In genomic region chr2:202035089-202035940, GRCh38 we compare ENCODE assay signal across 8 cellular contexts. TPM values are rescaled to one million over a fixed set of nuclear protein-coding genes. Genes with fewer than 3 reads are reported as not detected.
DNase-seq lines count a peak whose midpoint lies in the region; ATAC-seq and TF ChIP-seq lines count a peak whose summit lies in the region.

No MANE protein-coding gene starts in this region.

- DNase-seq in NCI-H1092 treated with DMSO at 0.1 percent for 48 hours (lab: John Stamatoyannopoulos, UW): peak; percentile 6
- no peak for DNase-seq in NCI-H1092 (lab: John Stamatoyannopoulos, UW)
- peak; percentile 18 for DNase-seq in activated CD8-positive, alpha-beta memory T cell treated with anti-CD3 and anti-CD28 coated beads, Interleukin-2, amount 50 U/mL, for 4 hours
- peak; percentile 75 to 88 (median 81) for DNase-seq in ovary
- no peak for DNase-seq in DMS114 treated with DMSO at 0.1 percent for 48 hours (lab: John Stamatoyannopoulos, UW; ENCODE audit: unreplicated experiment)

- TF ChIP-seq EP300 in gastroesophageal sphincter (IDR thresholded peaks at IDR 0.05) (no peak), ovary (IDR thresholded peaks at IDR 0.05) (no peak)

- no peaks in the 10 kb centered on the region for H3K9me3 ChIP-seq in gastroesophageal sphincter
- no peaks in the 10 kb centered on the region for H3K9me3 ChIP-seq in ovary

- intact Hi-C loops in ovary (cut with DNase I): loop anchor here (5.0 to 10.0 kb wide), 5 partner anchors 137 to 233 kb away; no protein-coding TSS in a partner anchor

- ATAC-seq in gastroesophageal sphincter (peak; percentile 10), GM19455 (IDR thresholded peaks at IDR 0.05; ENCODE audit: unreplicated experiment) (no peak), GM19397 (IDR thresholded peaks at IDR 0.05; ENCODE audit: unreplicated experiment) (no peak)

- H3K27me3 ChIP-seq in gastroesophageal sphincter (no peaks in the 10 kb centered on the region), ovary (no peaks in the 10 kb centered on the region)

- H3K4me1 ChIP-seq in gastroesophageal sphincter: peaks cover 0 to 71% (median 10%) of the 10 kb centered on the region in 3 donors
- peaks cover 18% of the 10 kb centered on the region for H3K4me1 ChIP-seq in ovary (ENCODE audit: insufficient read depth)

- TF ChIP-seq CTCF in gastroesophageal sphincter (IDR thresholded peaks at IDR 0.05) (peak in 3 of 4 experiments; percentile 75 to 82 (median 80)), ovary (IDR thresholded peaks at IDR 0.05) (peak; percentile 19 to 69 (median 63))

- H3K4me3 ChIP-seq in gastroesophageal sphincter: peak overlapping the region; percentile 53 to 74
- peak overlapping the region; percentile 77 for H3K4me3 ChIP-seq in ovary

- no peaks in the 10 kb centered on the region for H3K36me3 ChIP-seq in gastroesophageal sphincter
- H3K36me3 ChIP-seq in ovary: no peaks in the 10 kb centered on the region

- WGBS in gastroesophageal sphincter (ENCODE audit: low coverage in 1 of 2), 2 donors: 7% methylated on average over 3 of the region's 78 CpGs; no CpG with 5 or more reads in 1 of the 2 donors
- WGBS in ovary, 3 donors: 5 to 7% (median 5%) methylated on average over 61 to 78 of the region's 78 CpGs

- TF ChIP-seq POLR2A in gastroesophageal sphincter (IDR thresholded peaks at IDR 0.05) (no peak), ovary (IDR thresholded peaks at IDR 0.05) (no peak)

- peak overlapping the region; percentile 69 to 99 (median 98) for H3K27ac ChIP-seq in gastroesophageal sphincter
- peak overlapping the region; percentile 75 to 95 for H3K27ac ChIP-seq in ovary

RNA-seq across cellular contexts. Expression of gene FZD7, which starts 1.7 kb away (rescaled TPM):
- total RNA-seq in gastroesophageal sphincter: 10 to 100 TPM; 15.9 to 55.4 (median 39.0) TPM
- total RNA-seq in ovary: 10 to 100 TPM; 18.4 to 56.3 (median 35.9) TPM
- polyA plus RNA-seq in ovary: 10 to 100 TPM; 26.8 to 34.8 TPM

RNA-seq across cellular contexts. Expression of gene KIAA2012, which starts 37.7 kb away (rescaled TPM):
- total RNA-seq in gastroesophageal sphincter: not detected
- 1 to 10 TPM in 1 of 7 donors, under 1 TPM in 4, not detected in 2; 0.24 to 5.2 (median 0.60) TPM for total RNA-seq in ovary
- under 1 TPM; 0.05 to 0.10 TPM for polyA plus RNA-seq in ovary

Comparison
In these comparisons a context has a peak if more than half of its experiments do, and no peak if none do; other contexts are left out.
1. DNase-seq: peak in NCI-H1092 treated with DMSO at 0.1 percent for 48 hours (single experiment), activated CD8-positive, alpha-beta memory T cell treated with anti-CD3 and anti-CD28 coated beads, Interleukin-2, amount 50 U/mL, for 4 hours (single experiment) and ovary (5 of 5); none in NCI-H1092 (single experiment) and DMS114 treated with DMSO at 0.1 percent for 48 hours (single experiment).